In the genomic region with DNA sequence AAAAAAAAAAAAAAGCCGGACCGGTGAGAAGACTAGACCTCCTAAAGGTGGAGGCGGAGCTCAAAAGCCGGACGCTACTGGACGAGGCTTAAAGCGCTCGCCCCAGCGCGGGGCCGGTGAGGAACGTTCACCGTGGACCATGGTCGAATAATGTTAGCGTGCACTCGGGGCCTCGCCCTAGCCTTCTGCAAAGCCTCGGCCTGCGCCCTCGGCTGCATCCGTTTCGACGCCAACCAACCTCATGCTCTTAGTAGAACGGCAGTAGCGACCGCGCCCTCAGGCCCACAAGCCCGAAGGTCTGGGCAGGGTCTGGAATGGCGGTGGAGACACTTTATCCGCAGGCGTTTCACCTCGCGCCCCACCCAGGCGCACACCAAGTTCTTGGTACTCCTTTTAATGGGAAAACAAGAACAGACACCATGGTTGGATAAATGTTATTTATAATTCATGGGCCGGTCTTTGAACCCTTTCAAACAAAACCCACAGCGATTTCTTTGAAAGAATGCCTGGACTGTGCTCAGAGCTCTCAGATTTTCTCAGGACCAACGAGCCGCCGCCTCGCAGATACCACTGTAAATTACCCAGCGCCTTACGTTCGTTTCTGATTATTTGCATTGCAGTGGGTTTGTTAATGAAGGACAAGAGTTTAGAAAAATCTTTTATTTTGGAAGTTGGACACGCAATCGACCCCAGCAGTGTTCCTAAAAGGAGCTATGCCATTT, we compare ENCODE assay signal across 9 cellular contexts. TPM values are rescaled to one million over a fixed set of nuclear protein-coding genes. Genes with fewer than 3 reads are reported as not detected.
DNase-seq lines count a peak whose midpoint lies in the region; ATAC-seq and TF ChIP-seq lines count a peak whose summit lies in the region.
"Had no signal": no experiment of that assay in that cellular context is flagged by ENCODE, and none has a peak within 500 bp of the region (broad histone marks: within the 10 kb centered on the region; RNA-seq: fewer than 3 reads in every experiment).

No MANE protein-coding gene starts in this region.

- H3K4me3 Mint-ChIP-seq in activated naive CD4-positive, alpha-beta T cell treated with anti-CD3 and anti-CD28 coated beads, Interleukin-2, amount 50 U/mL, for 24 hours, result peak overlapping the region; percentile 78

- H3K9me3 ChIP-seq in iPS-18a (ENCODE audit: control insufficient read depth, low read depth, low read length), result no peaks in the 10 kb centered on the region
- peaks cover 0 to 3% (median 0%) of the 10 kb centered on the region in 4 donors for H3K9me3 ChIP-seq in upper lobe of left lung

- peaks cover 42% of the 10 kb centered on the region for H3K4me1 Mint-ChIP-seq in activated naive CD4-positive, alpha-beta T cell treated with anti-CD3 and anti-CD28 coated beads, Interleukin-2, amount 50 U/mL, for 24 hours

- 10 to 21% methylated on average over 38 to 43 of the region's 45 CpGs for WGBS in upper lobe of left lung, 2 donors

- DNase-seq in activated naive CD4-positive, alpha-beta T cell treated with anti-CD3 and anti-CD28 coated beads, Interleukin-2, amount 50 U/mL, for 72 hours (ENCODE audit: low spot score in 2 of 2), result no peak
- DNase-seq in upper lobe of left lung (peak in 1 of 2 donors; percentile 85), putamen (ENCODE audit: low spot score) (no peak), hippocampal formation (lab: John Stamatoyannopoulos, UW) (no peak)
- DNase-seq: DND-41 had no signal

- H3K4me1 ChIP-seq in iPS-18a (ENCODE audit: control insufficient read depth, low read depth, low read length) (peaks cover 17% of the 10 kb centered on the region), upper lobe of left lung (peaks cover 33 to 54% (median 37%) of the 10 kb centered on the region in 4 donors)

- H3K9ac ChIP-seq in iPS-18a (ENCODE audit: low read length), result peak overlapping the region; percentile 53

- peaks cover 4% of the 10 kb centered on the region for H3K36me3 Mint-ChIP-seq in activated naive CD4-positive, alpha-beta T cell treated with anti-CD3 and anti-CD28 coated beads, Interleukin-2, amount 50 U/mL, for 24 hours
- H3K36me3 Mint-ChIP-seq in activated naive CD4-positive, alpha-beta T cell treated with anti-CD3 and anti-CD28 coated beads, Interleukin-2, amount 50 U/mL, for 72 hours, result peaks cover 11 to 16% of the 10 kb centered on the region in 2 donors

- no peak for TF ChIP-seq CTCF in WI38 (IDR thresholded peaks at IDR 0.05; ENCODE audit: low read depth, low read length)
- TF ChIP-seq CTCF in upper lobe of left lung (IDR thresholded peaks at IDR 0.05), result no peak

- H3K27ac ChIP-seq in iPS-18a (ENCODE audit: low read length), result no peak overlapping the region
- H3K27ac ChIP-seq in upper lobe of left lung, result no peak overlapping the region

- H3K27ac Mint-ChIP-seq in activated naive CD4-positive, alpha-beta T cell treated with anti-CD3 and anti-CD28 coated beads, Interleukin-2, amount 50 U/mL, for 24 hours, result peak overlapping the region; percentile 59
- peak overlapping the region in 1 of 2 donors; percentile 36 for H3K27ac Mint-ChIP-seq in activated naive CD4-positive, alpha-beta T cell treated with anti-CD3 and anti-CD28 coated beads, Interleukin-2, amount 50 U/mL, for 72 hours

- H3K4me3 ChIP-seq in WI38 (ENCODE audit: low read depth, low read length), result peak overlapping the region; percentile 58
- H3K4me3 ChIP-seq in iPS-18a (ENCODE audit: low read length), result peak overlapping the region; percentile 58
- peak overlapping the region in 3 of 4 donors; percentile 28 to 42 (median 36) for H3K4me3 ChIP-seq in upper lobe of left lung

- H3K27me3 ChIP-seq in iPS-18a (ENCODE audit: control insufficient read depth, insufficient read depth, low read length) (peaks cover 78% of the 10 kb centered on the region), upper lobe of left lung (peaks cover 4 to 61% (median 38%) of the 10 kb centered on the region in 4 donors)

- ATAC-seq in activated naive CD4-positive, alpha-beta T cell treated with anti-CD3 and anti-CD28 coated beads, Interleukin-2, amount 50 U/mL, for 72 hours, result no peak
- ATAC-seq in upper lobe of left lung (ENCODE audit: low FRiP score in 2 of 2), result no peak
- no peak for ATAC-seq in HG02678 (IDR thresholded peaks at IDR 0.05; ENCODE audit: unreplicated experiment)

- no peak for TF ChIP-seq EP300 in upper lobe of left lung (IDR thresholded peaks at IDR 0.05)

- H3K36me3 ChIP-seq in iPS-18a (ENCODE audit: control insufficient read depth, low read depth, low read length) (no peaks in the 10 kb centered on the region), upper lobe of left lung (no peaks in the 10 kb centered on the region)

- H3K27me3 Mint-ChIP-seq in activated naive CD4-positive, alpha-beta T cell treated with anti-CD3 and anti-CD28 coated beads, Interleukin-2, amount 50 U/mL, for 24 hours, result peaks cover 49% of the 10 kb centered on the region

- no peaks in the 10 kb centered on the region for H3K9me3 Mint-ChIP-seq in activated naive CD4-positive, alpha-beta T cell treated with anti-CD3 and anti-CD28 coated beads, Interleukin-2, amount 50 U/mL, for 24 hours
- no peaks in the 10 kb centered on the region for H3K9me3 Mint-ChIP-seq in activated naive CD4-positive, alpha-beta T cell treated with anti-CD3 and anti-CD28 coated beads, Interleukin-2, amount 50 U/mL, for 72 hours

- TF ChIP-seq POLR2A in upper lobe of left lung (IDR thresholded peaks at IDR 0.05), result no peak

RNA-seq across cellular contexts. Expression of a gene that starts 1.3 kb away (rescaled TPM):
- total RNA-seq in activated naive CD4-positive, alpha-beta T cell treated with anti-CD3 and anti-CD28 coated beads, Interleukin-2, amount 50 U/mL, for 72 hours, result not detected
- 1 to 10 TPM in 1 of 6 donors, under 1 TPM in 3, not detected in 2; 0.34 to 1.8 (median 0.47) TPM for total RNA-seq in upper lobe of left lung

RNA-seq across cellular contexts. Expression of a gene that starts 24.0 kb away (rescaled TPM):
- total RNA-seq in activated naive CD4-positive, alpha-beta T cell treated with anti-CD3 and anti-CD28 coated beads, Interleukin-2, amount 50 U/mL, for 72 hours, result 100 to 1,000 TPM; 164 to 173 TPM
- total RNA-seq in upper lobe of left lung, result 10 to 100 TPM; 31.6 to 82.9 (median 68.7) TPM
